ENCODE assay signal across 8 cellular contexts in the genomic region with DNA sequence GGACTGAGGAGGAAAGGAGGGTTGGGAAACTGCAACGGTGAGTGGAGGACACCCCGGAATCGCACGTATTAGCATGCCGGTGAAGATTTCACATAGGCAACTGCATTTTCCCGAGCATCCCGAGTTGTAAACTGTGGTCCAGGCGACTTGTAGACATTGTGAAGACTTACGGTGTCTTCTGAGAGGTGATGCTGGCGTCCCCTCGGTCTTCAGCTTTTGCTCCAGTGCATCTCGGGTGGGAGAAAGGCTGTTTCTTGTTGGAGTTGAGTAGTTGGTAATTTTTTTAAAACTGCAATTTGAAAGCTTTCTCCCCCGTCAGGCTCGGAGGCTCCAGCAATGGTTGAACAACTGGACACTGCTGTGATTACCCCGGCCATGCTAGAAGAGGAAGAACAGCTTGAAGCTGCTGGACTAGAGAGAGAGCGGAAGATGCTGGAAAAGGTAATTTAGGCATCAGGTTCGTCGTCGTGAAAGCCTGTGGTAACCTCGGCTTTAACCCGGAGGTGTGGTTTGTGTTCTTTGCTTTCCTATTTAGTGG. TPM values are rescaled to one million over a fixed set of nuclear protein-coding genes. Genes with fewer than 3 reads are reported as not detected.
DNase-seq lines count a peak whose midpoint lies in the region; FAIRE-seq and TF ChIP-seq lines count a peak whose summit lies in the region.

No MANE protein-coding gene starts in this region.

- H3K4me2 ChIP-seq in astrocyte (ENCODE audit: low read length): peak overlapping the region; percentile 96
- H3K4me2 ChIP-seq in smooth muscle cell: peak overlapping the region; percentile 88

- H3K36me3 Mint-ChIP-seq in astrocyte (ENCODE audit: low read depth, unreplicated experiment): no peaks in the 10 kb centered on the region

- peak overlapping the region; percentile 73 for H3K4me3 ChIP-seq in HFF-Myc (replicated peaks; ENCODE audit: low read depth, low read length)
- H3K4me3 ChIP-seq in astrocyte (ENCODE audit: insufficient read depth, low read depth, low read length): peak overlapping the region; percentile 100
- H3K4me3 ChIP-seq in iPS-18c (ENCODE audit: insufficient read depth, low read depth, low read length): peak overlapping the region; percentile 99
- H3K4me3 ChIP-seq in smooth muscle cell: peak overlapping the region; percentile 75

- H3F3A ChIP-seq in smooth muscle cell (ENCODE audit: low read depth): no peaks in the 10 kb centered on the region

- no peaks in the 10 kb centered on the region for H3K27me3 Mint-ChIP-seq in astrocyte (ENCODE audit: low read depth, unreplicated experiment)

- H3K27ac Mint-ChIP-seq in astrocyte (ENCODE audit: unreplicated experiment): peak overlapping the region; percentile 88

- peak; percentile 59 for DNase-seq in NCI-H510A treated with DMSO at 0.1 percent for 48 hours (lab: John Stamatoyannopoulos, UW)
- DNase-seq in NCI-H510A (lab: John Stamatoyannopoulos, UW): no peak
- no peak for DNase-seq in HFF-Myc (ENCODE audit: extremely low read depth, low read depth)
- DNase-seq in NCI-H2227 (lab: John Stamatoyannopoulos, UW; ENCODE audit: unreplicated experiment): peak; percentile 48
- DNase-seq in astrocyte (ENCODE audit: low read depth): peak; percentile 16
- DNase-seq in smooth muscle cell (lab: John Stamatoyannopoulos, UW; ENCODE audit: unreplicated experiment): no peak
- DNase-seq in NCI-H1436 (lab: John Stamatoyannopoulos, UW): no peak

- peak overlapping the region; percentile 99 for H3K9ac ChIP-seq in astrocyte (ENCODE audit: low read length)
- peak overlapping the region; percentile 80 for H3K9ac ChIP-seq in smooth muscle cell (ENCODE audit: low read depth)

- under 1% methylated on average over 21 of the region's 21 CpGs for WGBS in smooth muscle cell (ENCODE audit: low lambda C conversion rate)

- H2AFZ ChIP-seq in astrocyte (ENCODE audit: low read depth, low read length): peak overlapping the region; percentile 98
- H2AFZ ChIP-seq in smooth muscle cell (ENCODE audit: low read depth): peak overlapping the region; percentile 92

- H3K4me1 ChIP-seq in astrocyte (ENCODE audit: insufficient read depth, low read length) (no peaks in the 10 kb centered on the region), smooth muscle cell (ENCODE audit: low read depth) (peaks cover 12% of the 10 kb centered on the region)

- H3K36me3 ChIP-seq in astrocyte (ENCODE audit: insufficient read depth, low read length) (no peaks in the 10 kb centered on the region), smooth muscle cell (ENCODE audit: low read depth) (no peaks in the 10 kb centered on the region)

- H4K20me1 ChIP-seq in astrocyte (ENCODE audit: insufficient read depth, low read length): no peaks in the 10 kb centered on the region
- H4K20me1 ChIP-seq in smooth muscle cell (ENCODE audit: low read depth): no peaks in the 10 kb centered on the region

- peak overlapping the region; percentile 94 for H3K4me3 Mint-ChIP-seq in astrocyte (ENCODE audit: unreplicated experiment)

- H3K27ac ChIP-seq in astrocyte (ENCODE audit: low read depth, low read length): peak overlapping the region; percentile 90
- no peak overlapping the region for H3K27ac ChIP-seq in smooth muscle cell (ENCODE audit: low read depth)

- no peak for FAIRE-seq in astrocyte (lab: Jason Lieb, UNC)

- TF ChIP-seq CTCF in HFF-Myc (IDR thresholded peaks at IDR 0.05; ENCODE audit: low read depth, low read length, missing control alignments): no peak
- TF ChIP-seq CTCF in astrocyte (IDR thresholded peaks at IDR 0.05; ENCODE audit: insufficient read depth, low read depth, low read length): no peak
- no peak for TF ChIP-seq CTCF in smooth muscle cell (IDR thresholded peaks at IDR 0.05; ENCODE audit: borderline replicate concordance, insufficient read depth, poor library complexity, severe bottlenecking)

- no peaks in the 10 kb centered on the region for H3K9me3 Mint-ChIP-seq in astrocyte (ENCODE audit: unreplicated experiment)

- H3K9me3 ChIP-seq in astrocyte (ENCODE audit: insufficient read depth, low read depth, low read length) (no peaks in the 10 kb centered on the region), iPS-18c (ENCODE audit: control insufficient read depth, insufficient read depth, low read length) (no peaks in the 10 kb centered on the region), smooth muscle cell (replicated peaks; ENCODE audit: low read depth) (no peaks in the 10 kb centered on the region)

- peaks cover 1% of the 10 kb centered on the region for H3K4me1 Mint-ChIP-seq in astrocyte (ENCODE audit: low read depth, unreplicated experiment)

- no peaks in the 10 kb centered on the region for H3K27me3 ChIP-seq in astrocyte (ENCODE audit: insufficient read depth, low read length)
- no peaks in the 10 kb centered on the region for H3K27me3 ChIP-seq in smooth muscle cell (ENCODE audit: low read depth)

- peaks cover 38% of the 10 kb centered on the region for H3K79me2 ChIP-seq in astrocyte (ENCODE audit: insufficient read depth, low read length)
- H3K79me2 ChIP-seq in smooth muscle cell (ENCODE audit: low read depth): peaks cover 20% of the 10 kb centered on the region

RNA-seq across cellular contexts. Expression of a gene that starts 0.5 kb away (rescaled TPM):
- 16.2 and 23.5 TPM in 2 replicates for total RNA-seq in astrocyte
- total RNA-seq in smooth muscle cell: 32.8 and 55.5 TPM in 2 replicates
- 10.5 and 18.2 TPM in 2 replicates for polyA plus RNA-seq in smooth muscle cell

Comparison
In these comparisons a context has a peak if more than half of its experiments do, and no peak if none do; other contexts are left out.
1. DNase-seq: peak in NCI-H510A treated with DMSO at 0.1 percent for 48 hours (single experiment), NCI-H2227 (single experiment) and astrocyte (single experiment); none in NCI-H510A (single experiment), HFF-Myc (single experiment), smooth muscle cell (single experiment) and NCI-H1436 (single experiment).
2. Peak in every context shown above with its lines, with median percentiles within 50 percentile points of each other: H3K4me3 ChIP-seq.